10 cellular contexts compared by ENCODE assay signal in the genomic region with DNA sequence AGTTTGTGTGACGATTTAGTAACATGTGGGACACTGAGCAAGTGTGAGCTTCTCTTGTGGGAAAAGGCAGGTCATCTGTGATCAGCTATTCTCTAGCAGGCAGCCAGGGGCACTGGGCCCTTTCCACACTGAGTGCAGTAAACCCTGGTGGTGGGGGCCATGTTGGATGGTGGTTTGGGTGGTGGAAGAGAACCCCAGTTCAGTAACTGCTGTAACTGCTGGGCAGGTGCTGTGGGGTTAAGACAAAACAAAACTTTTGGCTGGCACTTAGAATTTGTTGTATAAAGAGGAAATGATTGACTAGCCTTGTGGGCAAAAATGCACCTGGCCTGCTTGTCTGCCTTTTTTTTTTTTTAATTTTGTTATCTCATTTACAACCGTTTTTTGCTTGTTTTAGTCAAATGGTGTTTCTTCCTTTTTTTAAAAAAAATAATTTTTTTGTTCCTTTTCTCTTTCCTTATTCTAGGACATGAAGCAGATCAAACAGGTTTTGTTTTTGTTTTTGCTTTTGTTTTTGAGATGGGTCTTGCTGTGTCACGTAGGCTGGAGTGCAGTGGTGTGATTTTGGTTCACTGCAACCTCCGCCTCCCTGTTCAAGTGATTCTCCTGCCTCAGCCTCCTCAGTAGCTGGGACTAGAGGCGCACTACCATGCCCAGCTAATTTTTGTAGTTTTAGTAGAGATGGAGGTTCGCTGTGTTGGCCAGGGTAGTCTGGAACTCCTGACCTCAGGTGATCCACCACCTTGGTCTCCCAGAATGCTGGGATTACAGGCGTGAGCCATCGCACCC. TPM values are rescaled to one million over a fixed set of nuclear protein-coding genes. Genes with fewer than 3 reads are reported as not detected.
DNase-seq lines count a peak whose midpoint lies in the region; ATAC-seq and TF ChIP-seq lines count a peak whose summit lies in the region.
"Had no signal": no experiment of that assay in that cellular context is flagged by ENCODE, and none has a peak within 500 bp of the region (broad histone marks: within the 10 kb centered on the region; RNA-seq: fewer than 3 reads in every experiment).

No MANE protein-coding gene starts in this region.

- peak overlapping the region in 1 of 3 experiments; percentile 28 for H3K4me3 Mint-ChIP-seq in nephron

- ATAC-seq in GM18907 (IDR thresholded peaks at IDR 0.05; ENCODE audit: unreplicated experiment) (peak; percentile 95), HG02981 (IDR thresholded peaks at IDR 0.05; ENCODE audit: unreplicated experiment) (peak; percentile 93)
- peak; percentile 72 to 74 for ATAC-seq in activated naive CD4-positive, alpha-beta T cell treated with anti-CD3 and anti-CD28 coated beads, Interleukin-2, amount 50 U/mL, for 72 hours

- peaks cover 13 to 28% of the 10 kb centered on the region in 2 donors for H3K36me3 Mint-ChIP-seq in activated naive CD4-positive, alpha-beta T cell treated with anti-CD3 and anti-CD28 coated beads, Interleukin-2, amount 50 U/mL, for 72 hours
- H3K36me3 Mint-ChIP-seq in nephron (ENCODE audit: low read depth): peaks cover 59% of the 10 kb centered on the region

- TF ChIP-seq CTCF in nephron (IDR thresholded peaks at IDR 0.05; ENCODE audit: unreplicated experiment in 3 of 3): no peak

- no peaks in the 10 kb centered on the region for H3K9me3 Mint-ChIP-seq in activated naive CD4-positive, alpha-beta T cell treated with anti-CD3 and anti-CD28 coated beads, Interleukin-2, amount 50 U/mL, for 72 hours
- H3K9me3 Mint-ChIP-seq in nephron: no peaks in the 10 kb centered on the region

- H3K27me3 Mint-ChIP-seq in nephron (ENCODE audit: low read depth): no peaks in the 10 kb centered on the region

- DNase-seq in activated naive CD4-positive, alpha-beta T cell treated with anti-CD3 and anti-CD28 coated beads, Interleukin-2, amount 50 U/mL, for 72 hours (ENCODE audit: low spot score in 2 of 2): peak in 1 of 2 donors; percentile 13
- no peak for DNase-seq in KG1 (lab: John Stamatoyannopoulos, UW)
- DNase-seq in GM19240 (ENCODE audit: insufficient read length, low spot score): no peak
- no peak for DNase-seq in AML-193 (lab: John Stamatoyannopoulos, UW)
- no peak for DNase-seq in DMS 273 (lab: John Stamatoyannopoulos, UW; ENCODE audit: unreplicated experiment)
- DNase-seq: GDM1, NCI-H1436 had no signal

- peaks cover 43% of the 10 kb centered on the region for H3K4me1 Mint-ChIP-seq in nephron

- H3K27ac Mint-ChIP-seq in activated naive CD4-positive, alpha-beta T cell treated with anti-CD3 and anti-CD28 coated beads, Interleukin-2, amount 50 U/mL, for 72 hours: peak overlapping the region; percentile 20 to 90
- peak overlapping the region; percentile 82 to 98 (median 95) for H3K27ac Mint-ChIP-seq in nephron

RNA-seq across cellular contexts. Expression of gene IGF2R, which starts 59.8 kb away (rescaled TPM):
- 100 to 1,000 TPM in 1 of 2 donors, 10 to 100 TPM in 1; 73.8 to 105 TPM for total RNA-seq in activated naive CD4-positive, alpha-beta T cell treated with anti-CD3 and anti-CD28 coated beads, Interleukin-2, amount 50 U/mL, for 72 hours
